Comparison of ENCODE assay signal across 7 cellular contexts in genomic region chr3:134308350-134308891, GRCh38. TPM values are rescaled to one million over a fixed set of nuclear protein-coding genes. Genes with fewer than 3 reads are reported as not detected.
DNase-seq lines count a peak whose midpoint lies in the region; ATAC-seq and TF ChIP-seq lines count a peak whose summit lies in the region.

No MANE protein-coding gene starts in this region.

- peak overlapping the region in 1 of 6 donors; percentile 8 for H3K27ac Mint-ChIP-seq in naive B cell

- no peaks in the 10 kb centered on the region for H3K36me3 Mint-ChIP-seq in naive B cell

- H2AFZ ChIP-seq in OCI-LY1 (ENCODE audit: low read length): no peak overlapping the region

- H4K20me1 ChIP-seq in OCI-LY1 (ENCODE audit: insufficient read depth, low read length): no peaks in the 10 kb centered on the region

- H3K4me3 Mint-ChIP-seq in naive B cell: no peak overlapping the region

- ATAC-seq in naive B cell (ENCODE audit: low read depth in 2 of 2): peak; percentile 42 to 59

- H3K27me3 ChIP-seq in OCI-LY1 (ENCODE audit: insufficient read depth, low read length): 0 out of 2 replicates have a peak, but pooled peaks cover 3% of the 10 kb centered on the region

- DNase-seq in GM13976 (ENCODE audit: low spot score) (peak; percentile 78), HT1080 (ENCODE audit: low read depth) (peak; percentile 90), activated T-cell treated with anti-CD3 and anti-CD28 coated beads for 24 hours (ENCODE audit: low read depth) (peak; percentile 68), erythroblast (lab: John Stamatoyannopoulos, UW) (peak; percentile 68 to 83), naive B cell (peak; percentile 37)
- DNase-seq in stimulated activated CD8-positive, alpha-beta memory T cell treated with anti-CD3 and anti-CD28 coated beads, Interleukin-7, amount 100 ng/mL, for 24 hours (ENCODE audit: low read depth): peak; percentile 52

- H3K36me3 ChIP-seq in OCI-LY1 (ENCODE audit: insufficient read depth, low read length): no peaks in the 10 kb centered on the region

- TF ChIP-seq CTCF in GM13976 (IDR thresholded peaks at IDR 0.05; ENCODE audit: borderline replicate concordance, control extremely low read depth, extremely low read depth, insufficient read depth, missing control alignments) (peak; percentile 95), OCI-LY1 (IDR thresholded peaks at IDR 0.05; ENCODE audit: low read length) (peak; percentile 100)

- H3K9ac ChIP-seq in OCI-LY1 (ENCODE audit: low read length): no peak overlapping the region

- H3K79me2 ChIP-seq in OCI-LY1 (ENCODE audit: insufficient read depth, low read length): no peaks in the 10 kb centered on the region

- H3K9me2 ChIP-seq in OCI-LY1 (ENCODE audit: low read depth, low read length): no peaks in the 10 kb centered on the region

- H3K4me2 ChIP-seq in OCI-LY1 (ENCODE audit: low read length): no peak overlapping the region

- no peaks in the 10 kb centered on the region for H3F3A ChIP-seq in OCI-LY1 (ENCODE audit: insufficient read depth, low read length)

- peaks cover 3 to 6% (median 5%) of the 10 kb centered on the region in 3 donors for H3K4me1 Mint-ChIP-seq in naive B cell

- in situ Hi-C loops in GM13976 (cut with MboI; ENCODE audit: low sequenced_read_pairs, unreplicated experiment): loop anchor here (5.0 to 10.0 kb wide), 2 partner anchors 94 to 169 kb away; no protein-coding TSS in a partner anchor

- no peak for TF ChIP-seq POLR2A in erythroblast (IDR thresholded peaks at IDR 0.05; ENCODE audit: low read length)

- no peaks in the 10 kb centered on the region for H3K9me3 ChIP-seq in OCI-LY1 (ENCODE audit: low read length)

- no peaks in the 10 kb centered on the region for H3K4me1 ChIP-seq in OCI-LY1 (ENCODE audit: insufficient read depth, low read length, severe bottlenecking)

- peaks cover 36 to 44% (median 42%) of the 10 kb centered on the region in 3 donors for H3K27me3 Mint-ChIP-seq in naive B cell

- no peak overlapping the region for H3K27ac ChIP-seq in OCI-LY1 (ENCODE audit: low read depth, low read length, poor library complexity, severe bottlenecking)

- no peak overlapping the region for H3K4me3 ChIP-seq in OCI-LY1 (ENCODE audit: low read depth, low read length, poor library complexity, severe bottlenecking)

- no peaks in the 10 kb centered on the region for H3K9me3 Mint-ChIP-seq in naive B cell

RNA-seq across cellular contexts. Expression of gene RYK, which starts 57.8 kb away (rescaled TPM):
- 111 and 115 TPM in 2 replicates for total RNA-seq in HT1080 (2014; rRNA removed; shearing (Covaris generic))
- 102 and 119 TPM in 2 replicates for polyA plus RNA-seq in HT1080 (2015; cell fraction: cytosol; rRNA removed)
- 151 and 171 TPM in 2 replicates for polyA plus RNA-seq in HT1080 (2015; cell fraction: nucleus; rRNA removed)
- polyA plus RNA-seq in naive B cell (ENCODE audit: low read depth in 6 of 6): 10 to 100 TPM in 2 of 6 donors, 1 to 10 TPM in 4; 3.7 to 14.2 (median 8.1) TPM

Comparison
In these comparisons a context has a peak if more than half of its experiments do, and no peak if none do; other contexts are left out.
1. DNase-seq: peak in every context shown above with its lines; median percentile 90 in HT1080; 78 in GM13976; 76 in erythroblast; 68 in activated T-cell treated with anti-CD3 and anti-CD28 coated beads for 24 hours; 52 in stimulated activated CD8-positive, alpha-beta memory T cell treated with anti-CD3 and anti-CD28 coated beads, Interleukin-7, amount 100 ng/mL, for 24 hours; 37 in naive B cell.